Comparison of ENCODE assay signal across 8 cellular contexts in genomic region chr19:10230155-10230903, GRCh38. TPM values are rescaled to one million over a fixed set of nuclear protein-coding genes. Genes with fewer than 3 reads are reported as not detected.
A peak's percentile ranks its signal among the peaks of the same experiment; 100 is the strongest.
DNase-seq lines count a peak whose midpoint lies in the region; ATAC-seq and TF ChIP-seq lines count a peak whose summit lies in the region.

No MANE protein-coding gene starts in this region.

- peak; percentile 21 for ATAC-seq in HG02759 (IDR thresholded peaks at IDR 0.05; ENCODE audit: unreplicated experiment)
- no peak for ATAC-seq in GM18873 (IDR thresholded peaks at IDR 0.05; ENCODE audit: low FRiP score, unreplicated experiment)

- H3K27ac ChIP-seq in caudate nucleus (ENCODE audit: low read depth, low read length) = peak overlapping the region; percentile 26

- WGBS in lower leg skin, 2 donors = 1% methylated on average over 23 to 53 of the region's 72 CpGs

- TF ChIP-seq CTCF in AG10803 (conservative IDR thresholded peaks at IDR 0.05; ENCODE audit: low read length) (no peak; the same call in 1 of the 2 replicates), WI38 (IDR thresholded peaks at IDR 0.05; ENCODE audit: low read depth, low read length) (no peak), lower leg skin (IDR thresholded peaks at IDR 0.05) (no peak)

- TF ChIP-seq POLR2A in lower leg skin (IDR thresholded peaks at IDR 0.05) = no peak

- peak; percentile 48 for DNase-seq in AG10803 (ENCODE audit: low read depth)
- peak in 13 of 61 donors; percentile 10 to 71 (median 33) for DNase-seq in caudate nucleus (lab: John Stamatoyannopoulos, UW)
- DNase-seq in lower leg skin (ENCODE audit: low spot score in 2 of 2) = peak; percentile 40 to 92
- peak; percentile 25 to 60 (median 51) for DNase-seq in stimulated activated CD4-positive, alpha-beta T cell treated with anti-CD3 and anti-CD28 coated beads, TNF-alpha, amount 100 ng/mL, for 24 hours (ENCODE audit: low read depth in 3 of 3)
- no peak for DNase-seq in HT-29 (ENCODE audit: low spot score)

- H3K4me3 ChIP-seq in AG10803 (ENCODE audit: low read length) (peak overlapping the region; percentile 86), WI38 (ENCODE audit: low read depth, low read length) (peak overlapping the region; percentile 76), lower leg skin (ENCODE audit: low read depth, poor library complexity, severe bottlenecking) (peak overlapping the region; percentile 93)

- intact Hi-C loops in lower leg skin (cut with DNase I; ENCODE audit: low total_unique reads) = no loop called here

RNA-seq across cellular contexts. Expression of gene S1PR2, which starts 0.8 kb away (rescaled TPM):
- 10 to 100 TPM in 2 of 4 donors, 1 to 10 TPM in 2; 4.5 to 11.4 (median 8.2) TPM for total RNA-seq in lower leg skin
- 0.91 and 1.4 TPM in 2 replicates for total RNA-seq in HT-29 (2014; rRNA removed; shearing (Covaris generic))

RNA-seq across cellular contexts. Expression of gene MRPL4, which starts 21.7 kb away (rescaled TPM):
- total RNA-seq in lower leg skin = 10 to 100 TPM; 77.2 to 90.8 (median 83.5) TPM
- 201 and 220 TPM in 2 replicates for total RNA-seq in HT-29 (2014; rRNA removed; shearing (Covaris generic))

RNA-seq across cellular contexts. Expression of gene DNMT1, which starts 35.6 kb away (rescaled TPM):
- total RNA-seq in lower leg skin = 10 to 100 TPM; 13.2 to 38.4 (median 32.0) TPM
- 105 and 136 TPM in 2 replicates for total RNA-seq in HT-29 (2014; rRNA removed; shearing (Covaris generic))

RNA-seq across cellular contexts. Expression of gene ICAM1, which starts 40.6 kb away (rescaled TPM):
- 10 to 100 TPM in 1 of 4 donors, 1 to 10 TPM in 3; 5.1 to 19.0 (median 6.7) TPM for total RNA-seq in lower leg skin
- total RNA-seq in HT-29 (2014; rRNA removed; shearing (Covaris generic)) = 4.6 and 4.8 TPM in 2 replicates

RNA-seq across cellular contexts. Expression of gene ICAM4, which starts 56.4 kb away (rescaled TPM):
- under 1 TPM in 1 of 4 donors, not detected in 3; 0.38 TPM for total RNA-seq in lower leg skin
- total RNA-seq in HT-29 (2014; rRNA removed; shearing (Covaris generic)) = 0.69 TPM in 1 of 2 replicates, not detected in the other
